Comparison of ENCODE assay signal across 22 cellular contexts in genomic region chr6:45032426-45032825, GRCh38.
"Had no signal": no experiment of that assay in that cellular context is flagged by ENCODE, and none has a peak within 500 bp of the region (broad histone marks: within the 10 kb centered on the region; RNA-seq: fewer than 3 reads in every experiment).

No MANE protein-coding gene starts in this region.

- H3K27ac ChIP-seq: epithelial cell of prostate, gastrocnemius medialis, lower lobe of right lung, prostate gland, right atrium auricular region, sigmoid colon, spleen, thoracic aorta, transverse colon, upper lobe of right lung, uterus had no signal

- H3K4me3 ChIP-seq: gastrocnemius medialis, lower lobe of right lung, prostate gland, right atrium auricular region, sigmoid colon, spleen, thoracic aorta, transverse colon, upper lobe of right lung, uterus had no signal

- H3K36me3 ChIP-seq: gastrocnemius medialis, lower lobe of right lung, prostate gland, right atrium auricular region, sigmoid colon, spleen, thoracic aorta, transverse colon, upper lobe of right lung, uterus had no signal

- FAIRE-seq: keratinocyte had no signal

- H3K4me1 ChIP-seq: gastrocnemius medialis, lower lobe of right lung, prostate gland, right atrium auricular region, sigmoid colon, spleen, transverse colon, upper lobe of right lung, uterus had no signal

- DNase-seq: effector CD8-positive, alpha-beta T cell; endodermal cell; foreskin fibroblast; gastrocnemius medialis; head of caudate nucleus; left ventricle myocardium superior; lower lobe of right lung; naive thymus-derived CD8-positive, alpha-beta T cell; nephron progenitor cell; nucleus accumbens; sigmoid colon; spleen; stimulated activated naive B cell treated with anti-CD40 and anti-IgM and Interleukin-4, amounts not matched to agents 10 μg/mL and 1 μg/mL and 100 μg/mL, for 72 hours; transverse colon; upper lobe of right lung; uterus had no signal

- H3K27me3 ChIP-seq: gastrocnemius medialis, right atrium auricular region, sigmoid colon, spleen, transverse colon, upper lobe of right lung, uterus had no signal

- ATAC-seq: esophagus mucosa; gastrocnemius medialis; left ventricle myocardium superior; lower lobe of right lung; naive thymus-derived CD8-positive, alpha-beta T cell; stimulated activated naive B cell treated with anti-CD40 and anti-IgM and Interleukin-4, amounts not matched to agents 10 μg/mL and 1 μg/mL and 100 μg/mL, for 72 hours had no signal

- H3K9me3 ChIP-seq: lower lobe of right lung, prostate gland, sigmoid colon, upper lobe of right lung, uterus had no signal
